ENCODE assay signal across 11 cellular contexts in genomic region chr5:32506251-32506661, GRCh38.
DNase-seq lines count a peak whose midpoint lies in the region; ATAC-seq, FAIRE-seq and TF ChIP-seq lines count a peak whose summit lies in the region.
"Had no signal": no experiment of that assay in that cellular context is flagged by ENCODE, and none has a peak within 500 bp of the region (broad histone marks: within the 10 kb centered on the region; RNA-seq: fewer than 3 reads in every experiment).

No MANE protein-coding gene starts in this region.

- BruUV-seq in endothelial cell of umbilical vein (replicated peaks; lab: Mats Ljungman, UMichigan) = no TSS peak

- peaks cover 8% of the 10 kb centered on the region for H3K4me1 Mint-ChIP-seq in activated naive CD8-positive, alpha-beta T cell treated with anti-CD3 and anti-CD28 coated beads, Interleukin-2, amount 50 U/mL, for 24 hours
- peaks cover 48 to 53% of the 10 kb centered on the region in 2 experiments for H3K4me1 Mint-ChIP-seq in H9

- POLR2A ChIA-PET in endothelial cell of umbilical vein (lab: Charles Lee) = interaction anchor here (0.7 to 1.4 kb wide), 2 partner anchors 63 to 74 kb away, joined by 3 read pairs; no protein-coding TSS in a partner anchor

- peaks cover 15% of the 10 kb centered on the region for H3K27me3 Mint-ChIP-seq in activated naive CD8-positive, alpha-beta T cell treated with anti-CD3 and anti-CD28 coated beads, Interleukin-2, amount 50 U/mL, for 24 hours
- H3K27me3 Mint-ChIP-seq in H9 (ENCODE audit: low read depth) = peaks cover 56% of the 10 kb centered on the region

- no peak overlapping the region for H3K4me3 Mint-ChIP-seq in activated naive CD8-positive, alpha-beta T cell treated with anti-CD3 and anti-CD28 coated beads, Interleukin-2, amount 50 U/mL, for 24 hours
- no peak overlapping the region; a peak in 1 of 5 replicates for H3K4me3 Mint-ChIP-seq in H9
- H3K4me3 Mint-ChIP-seq: activated naive CD4-positive, alpha-beta T cell treated with anti-CD3 and anti-CD28 coated beads, Interleukin-2, amount 50 U/mL, for 24 hours; CD14-positive monocyte had no signal

- H4K8ac ChIP-seq in H9 (replicated peaks; ENCODE audit: insufficient read length, low read depth, low read length) = no peak overlapping the region

- H2AK5ac ChIP-seq in H9 (ENCODE audit: insufficient read length, low read length) = no peak overlapping the region

- H3K4me1 ChIP-seq in endothelial cell of umbilical vein (ENCODE audit: control insufficient read depth, extremely low read depth, insufficient read depth, low read length) (peaks cover 14% of the 10 kb centered on the region), tibial nerve (peaks cover 0 to 33% (median 11%) of the 10 kb centered on the region in 4 donors), H9 (ENCODE audit: insufficient read depth, low read length) (peaks cover 13% of the 10 kb centered on the region)

- FAIRE-seq in endothelial cell of umbilical vein (lab: Jason Lieb, UNC) = no peak

- H3T11ph ChIP-seq in H9 (ENCODE audit: low read length) = no peak overlapping the region

- no peak for TF ChIP-seq CTCF in endothelial cell of umbilical vein (IDR thresholded peaks at IDR 0.05; ENCODE audit: extremely low read depth in 1 of 2, insufficient read depth in 1 of 2, low read depth in 1 of 2, low read length in 2 of 2)
- no peak for TF ChIP-seq CTCF in tibial nerve (IDR thresholded peaks at IDR 0.05)
- no peak for TF ChIP-seq CTCF in H9 (conservative IDR thresholded peaks at IDR 0.05)

- no peak overlapping the region for H3K27ac Mint-ChIP-seq in activated naive CD8-positive, alpha-beta T cell treated with anti-CD3 and anti-CD28 coated beads, Interleukin-2, amount 50 U/mL, for 24 hours
- no peak overlapping the region for H3K27ac Mint-ChIP-seq in H9
- H3K27ac Mint-ChIP-seq: activated naive CD4-positive, alpha-beta T cell treated with anti-CD3 and anti-CD28 coated beads, Interleukin-2, amount 50 U/mL, for 24 hours had no signal

- H3K4me2 ChIP-seq in endothelial cell of umbilical vein (ENCODE audit: insufficient read depth, low read length) (peak overlapping the region; percentile 32), H9 (ENCODE audit: insufficient read depth, insufficient read length, low read length) (no peak overlapping the region)

- H3K23me2 ChIP-seq in H9 (ENCODE audit: insufficient read length, low read depth, low read length, poor library complexity, severe bottlenecking) = peaks cover under 1% of the 10 kb centered on the region

- intact Hi-C loops in endothelial cell of umbilical vein (cut with micrococcal nuclease) = loop anchor here (5.0 kb wide), 1 partner anchor 106 kb away; no protein-coding TSS in a partner anchor

- peak overlapping the region; percentile 8 for H3K27ac ChIP-seq in endothelial cell of umbilical vein (ENCODE audit: insufficient read depth, low read depth, low read length)
- no peak overlapping the region for H3K27ac ChIP-seq in tibial nerve
- no peak overlapping the region for H3K27ac ChIP-seq in H9 (ENCODE audit: insufficient read length, low read depth, low read length)

- H4K20me1 ChIP-seq in endothelial cell of umbilical vein (replicated peaks; ENCODE audit: control insufficient read depth, extremely low read depth, insufficient read depth, low read length) = no peaks in the 10 kb centered on the region
- H4K20me1 ChIP-seq in H9 (ENCODE audit: control insufficient read depth, insufficient read depth, insufficient read length) = no peaks in the 10 kb centered on the region

- WGBS in tibial nerve, 2 donors = 0 to 9% methylated on average over 2 of the region's 2 CpGs
- no CpG with 5 or more reads among the region's 2 CpGs for WGBS in H9 (ENCODE audit: extremely low coverage, insufficient read length, low lambda C conversion rate)

- no peak for TF ChIP-seq EP300 in tibial nerve (IDR thresholded peaks at IDR 0.05)

- no peak overlapping the region for H3K23ac ChIP-seq in H9 (ENCODE audit: insufficient read length, low read depth, low read length)

- no peak overlapping the region for H3K14ac ChIP-seq in H9 (ENCODE audit: insufficient read depth, low read length)

- no peak for ATAC-seq in activated naive CD8-positive, alpha-beta T cell treated with anti-CD3 and anti-CD28 coated beads, Interleukin-2, amount 50 U/mL, for 24 hours

- H3K4ac ChIP-seq in H9 (ENCODE audit: low read depth, low read length) = no peak overlapping the region

- H3K36me3 ChIP-seq in endothelial cell of umbilical vein (ENCODE audit: control insufficient read depth in 2 of 2, extremely low read depth in 1 of 2, insufficient read depth in 2 of 2, low read length in 2 of 2) (no peaks in the 10 kb centered on the region), tibial nerve (no peaks in the 10 kb centered on the region)
- H3K36me3 ChIP-seq: spleen had no signal

- peak; percentile 14 for DNase-seq in EL
- peak; percentile 79 for DNase-seq in NCI-H345 (lab: John Stamatoyannopoulos, UW)
- peak; percentile 86 for DNase-seq in endothelial cell of umbilical vein (ENCODE audit: low read depth, low spot score)
- peak; percentile 20 for DNase-seq in occipital lobe (lab: John Stamatoyannopoulos, UW)
- DNase-seq in activated naive CD8-positive, alpha-beta T cell treated with anti-CD3 and anti-CD28 coated beads, Interleukin-2, amount 50 U/mL, for 24 hours = no peak
- no peak for DNase-seq in tibial nerve (ENCODE audit: low spot score in 2 of 2)
- DNase-seq in SKM-1 treated with dmso at 0.1 percent for 144 hours (lab: John Stamatoyannopoulos, UW; ENCODE audit: unreplicated experiment) = no peak
- no peak for DNase-seq in H9
- DNase-seq: spleen had no signal

- dilution Hi-C loops in endothelial cell of umbilical vein (cut with MboI; ENCODE audit: extremely low pct_ligation_motif_present, low sequenced_read_pairs) = no loop called here

- H3K36me3 Mint-ChIP-seq in activated naive CD8-positive, alpha-beta T cell treated with anti-CD3 and anti-CD28 coated beads, Interleukin-2, amount 50 U/mL, for 24 hours (ENCODE audit: low read depth) = no peaks in the 10 kb centered on the region
- no peaks in the 10 kb centered on the region; a peak in 1 of 7 replicates for H3K36me3 Mint-ChIP-seq in H9 (ENCODE audit: insufficient read depth in 1 of 3, low read depth in 3 of 3)
- H3K36me3 Mint-ChIP-seq: activated naive CD4-positive, alpha-beta T cell treated with anti-CD3 and anti-CD28 coated beads, Interleukin-2, amount 50 U/mL, for 24 hours had no signal

- no peak overlapping the region for H2BK5ac ChIP-seq in H9 (ENCODE audit: insufficient read length, low read length)

- no peak overlapping the region for H3K56ac ChIP-seq in H9 (ENCODE audit: insufficient read length, low read depth, low read length)

- no peak overlapping the region for H2BK120ac ChIP-seq in H9 (ENCODE audit: low read depth, low read length, poor library complexity, severe bottlenecking)

- no peak overlapping the region for H2BK12ac ChIP-seq in H9 (ENCODE audit: insufficient read length, low read depth, low read length)

- H2BK15ac ChIP-seq in H9 (ENCODE audit: low read depth, low read length) = no peak overlapping the region

- TF ChIP-seq POLR2A in endothelial cell of umbilical vein (IDR thresholded peaks at IDR 0.05; ENCODE audit: low read depth, low read length) = no peak
- TF ChIP-seq POLR2A in tibial nerve (IDR thresholded peaks at IDR 0.05) = no peak

- H4K91ac ChIP-seq in H9 (ENCODE audit: insufficient read length, low read depth, low read length) = no peak overlapping the region

- H3K9me3 ChIP-seq in endothelial cell of umbilical vein (replicated peaks; ENCODE audit: control insufficient read depth, insufficient read depth, low read length) (no peaks in the 10 kb centered on the region), tibial nerve (no peaks in the 10 kb centered on the region), H9 (ENCODE audit: control insufficient read depth, low read depth, low read length) (no peaks in the 10 kb centered on the region)
- H3K9me3 ChIP-seq: spleen had no signal

- no peaks in the 10 kb centered on the region for H3K9me3 Mint-ChIP-seq in activated naive CD8-positive, alpha-beta T cell treated with anti-CD3 and anti-CD28 coated beads, Interleukin-2, amount 50 U/mL, for 24 hours
- no peaks in the 10 kb centered on the region; a peak in 1 of 5 replicates for H3K9me3 Mint-ChIP-seq in H9
- H3K9me3 Mint-ChIP-seq: activated naive CD4-positive, alpha-beta T cell treated with anti-CD3 and anti-CD28 coated beads, Interleukin-2, amount 50 U/mL, for 24 hours had no signal

- no peaks in the 10 kb centered on the region for H3K79me1 ChIP-seq in H9 (ENCODE audit: insufficient read depth, low read depth, low read length, poor library complexity, severe bottlenecking)

- H3K18ac ChIP-seq in H9 (ENCODE audit: insufficient read length, low read depth, low read length) = no peak overlapping the region

- no peak overlapping the region for H4K5ac ChIP-seq in H9 (ENCODE audit: insufficient read length, low read depth, low read length)

- no peak overlapping the region for H3K9ac ChIP-seq in endothelial cell of umbilical vein (replicated peaks; ENCODE audit: extremely low read depth, insufficient read depth, low read length)
- H3K9ac ChIP-seq in H9 (ENCODE audit: extremely low read depth, insufficient read length, low read length) = no peak overlapping the region

- H2AFZ ChIP-seq in endothelial cell of umbilical vein (ENCODE audit: low read depth, low read length) (no peak overlapping the region), H9 (ENCODE audit: low read length) (no peak overlapping the region)

- H3K79me2 ChIP-seq in endothelial cell of umbilical vein (ENCODE audit: control insufficient read depth, insufficient read depth, low read length) (no peaks in the 10 kb centered on the region), H9 (ENCODE audit: insufficient read depth, low read length) (no peaks in the 10 kb centered on the region)

- H3K4me3 ChIP-seq in endothelial cell of umbilical vein (replicated peaks in 1 of 3; ENCODE audit: insufficient read depth in 1 of 3, low read depth in 1 of 3, low read length in 3 of 3) = no peak overlapping the region
- H3K4me3 ChIP-seq in tibial nerve = no peak overlapping the region
- H3K4me3 ChIP-seq: spleen had no signal

- H3K9me1 ChIP-seq in endothelial cell of umbilical vein (replicated peaks; ENCODE audit: control insufficient read depth, extremely low read depth, insufficient read depth, low read length) = no peaks in the 10 kb centered on the region

- CTCF ChIA-PET in endothelial cell of umbilical vein (lab: Charles Lee) = interaction anchor here (0.6 to 4.2 kb wide), 6 partner anchors 10 to 1506 kb away, joined by 3 to 35 read pairs (median 5); no protein-coding TSS in a partner anchor

- H2BK20ac ChIP-seq in H9 (ENCODE audit: low read depth, low read length, poor library complexity, severe bottlenecking) = no peak overlapping the region

- H3K27me3 ChIP-seq in endothelial cell of umbilical vein (ENCODE audit: control insufficient read depth in 2 of 2, insufficient read depth in 2 of 2, low read length in 2 of 2) = peaks cover 7 to 10% of the 10 kb centered on the region in 2 experiments
- no peaks in the 10 kb centered on the region for H3K27me3 ChIP-seq in tibial nerve
- H3K27me3 ChIP-seq in H9 (ENCODE audit: insufficient read depth, low read length) = peaks cover 17% of the 10 kb centered on the region; the same call in 1 of the 2 replicates

TF ChIP-seq in endothelial cell of umbilical vein, 7 proteins besides CTCF, POLR2A, EP300 and RAD21 (continues in another document):
- TF ChIP-seq FOS (IDR thresholded peaks at IDR 0.05; ENCODE audit: borderline replicate concordance, insufficient read depth, low read length) = no peak
- no peak for TF ChIP-seq JUN (IDR thresholded peaks at IDR 0.05; ENCODE audit: borderline replicate concordance, insufficient read depth, insufficient read length, low read depth)

Comparison
In these comparisons a context has a peak if more than half of its experiments do, and no peak if none do; other contexts are left out.
1. DNase-seq: peak in EL (single experiment), NCI-H345 (single experiment), endothelial cell of umbilical vein (single experiment) and occipital lobe (single experiment); none in activated naive CD8-positive, alpha-beta T cell treated with anti-CD3 and anti-CD28 coated beads, Interleukin-2, amount 50 U/mL, for 24 hours (single experiment), tibial nerve (0 of 2), SKM-1 treated with dmso at 0.1 percent for 144 hours (single experiment) and H9 (single experiment).